Comparison of ENCODE assay signal across 1 cellular context in the genomic region with DNA sequence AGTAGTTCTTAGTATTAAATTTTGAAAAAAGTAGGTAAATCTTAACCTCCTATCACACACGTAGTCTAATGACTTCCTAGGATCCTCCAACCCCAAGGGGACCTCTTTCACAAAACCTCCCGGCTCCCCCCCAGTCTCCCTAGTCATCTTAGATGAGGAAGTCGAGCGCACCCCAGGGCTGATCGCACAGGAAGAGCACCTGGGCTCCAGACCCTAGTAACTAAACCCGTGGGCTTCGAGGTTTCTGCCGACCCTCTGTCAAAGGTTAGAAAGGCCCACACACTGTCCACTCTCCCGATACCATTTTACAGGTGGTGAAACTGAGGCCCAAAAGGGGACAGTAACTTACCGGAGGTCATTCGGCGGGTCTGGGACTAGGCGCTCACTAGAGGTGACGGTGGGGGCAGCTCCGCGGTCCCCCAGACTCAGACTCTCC.
TF ChIP-seq lines count a peak whose summit lies in the region.

No MANE protein-coding gene starts in this region.

TF ChIP-seq in K562, 482 proteins besides CTCF, POLR2A, EP300 and RAD21 (continued from another document and continues in another):
- TF ChIP-seq MAFG (tag; conservative IDR thresholded peaks at IDR 0.05) (no peak), ZNF644 (tag; IDR thresholded peaks at IDR 0.05; ENCODE audit: low read depth) (no peak), CBX8 (IDR thresholded peaks at IDR 0.05; ENCODE audit: borderline replicate concordance, extremely low read depth, low read depth, low read length, poor library complexity, severe bottlenecking) (no peak), CBFA2T3 (IDR thresholded peaks at IDR 0.05) (no peak), ZNF431 (CRISPR knock-in tag; IDR thresholded peaks at IDR 0.05) (no peak), ZNF445 (CRISPR knock-in tag; IDR thresholded peaks at IDR 0.05; ENCODE audit: low read depth) (no peak), PURB (CRISPR knock-in tag; IDR thresholded peaks at IDR 0.05; ENCODE audit: low read depth) (no peak), NFATC3 (IDR thresholded peaks at IDR 0.05) (no peak), ZNF561 (CRISPR knock-in tag; conservative IDR thresholded peaks at IDR 0.05) (no peak), LARP7 (IDR thresholded peaks at IDR 0.05) (no peak), FOXK2 (conservative IDR thresholded peaks at IDR 0.05 in 1 of 2, IDR thresholded peaks at IDR 0.05 in 1 of 2; ENCODE audit: low read depth in 2 of 2) (no peak), RBM39 (optimal IDR thresholded peaks at IDR 0.05; ENCODE audit: low read depth, low read length) (no peak), NFE2L1 (tag; IDR thresholded peaks at IDR 0.05; ENCODE audit: borderline replicate concordance, low read depth) (no peak), ELF1 (tag; IDR thresholded peaks at IDR 0.05) (0 out of 2 replicates have a peak, but pooled peaks have one; percentile 37), NCOA4 (IDR thresholded peaks at IDR 0.05; ENCODE audit: partially characterized antibody) (no peak), ASH1L (IDR thresholded peaks at IDR 0.05; ENCODE audit: borderline replicate concordance, low read depth, partially characterized antibody) (no peak), TEAD2 (tag; IDR thresholded peaks at IDR 0.05) (no peak), SRSF3 (IDR thresholded peaks at IDR 0.05; ENCODE audit: insufficient read depth, low read length) (no peak), ZNF668 (CRISPR knock-in tag; IDR thresholded peaks at IDR 0.05) (no peak), EGR1 (conservative IDR thresholded peaks at IDR 0.05) (no peak), TCF7 (IDR thresholded peaks at IDR 0.05; ENCODE audit: borderline replicate concordance) (no peak), ESRRA (IDR thresholded peaks at IDR 0.05; ENCODE audit: borderline replicate concordance, low read depth) (peak; percentile 64; the same call in 1 of the 2 replicates), TAF7 (tag; IDR thresholded peaks at IDR 0.05) (peak; percentile 59), SIN3B (IDR thresholded peaks at IDR 0.05; ENCODE audit: low read depth) (no peak), COPS2 (conservative IDR thresholded peaks at IDR 0.05) (no peak)
- TF ChIP-seq, protein P1, sequence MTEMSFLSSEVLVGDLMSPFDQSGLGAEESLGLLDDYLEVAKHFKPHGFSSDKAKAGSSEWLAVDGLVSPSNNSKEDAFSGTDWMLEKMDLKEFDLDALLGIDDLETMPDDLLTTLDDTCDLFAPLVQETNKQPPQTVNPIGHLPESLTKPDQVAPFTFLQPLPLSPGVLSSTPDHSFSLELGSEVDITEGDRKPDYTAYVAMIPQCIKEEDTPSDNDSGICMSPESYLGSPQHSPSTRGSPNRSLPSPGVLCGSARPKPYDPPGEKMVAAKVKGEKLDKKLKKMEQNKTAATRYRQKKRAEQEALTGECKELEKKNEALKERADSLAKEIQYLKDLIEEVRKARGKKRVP (CRISPR knock-in tag; IDR thresholded peaks at IDR 0.05) = no peak
- TF ChIP-seq, protein P2, sequence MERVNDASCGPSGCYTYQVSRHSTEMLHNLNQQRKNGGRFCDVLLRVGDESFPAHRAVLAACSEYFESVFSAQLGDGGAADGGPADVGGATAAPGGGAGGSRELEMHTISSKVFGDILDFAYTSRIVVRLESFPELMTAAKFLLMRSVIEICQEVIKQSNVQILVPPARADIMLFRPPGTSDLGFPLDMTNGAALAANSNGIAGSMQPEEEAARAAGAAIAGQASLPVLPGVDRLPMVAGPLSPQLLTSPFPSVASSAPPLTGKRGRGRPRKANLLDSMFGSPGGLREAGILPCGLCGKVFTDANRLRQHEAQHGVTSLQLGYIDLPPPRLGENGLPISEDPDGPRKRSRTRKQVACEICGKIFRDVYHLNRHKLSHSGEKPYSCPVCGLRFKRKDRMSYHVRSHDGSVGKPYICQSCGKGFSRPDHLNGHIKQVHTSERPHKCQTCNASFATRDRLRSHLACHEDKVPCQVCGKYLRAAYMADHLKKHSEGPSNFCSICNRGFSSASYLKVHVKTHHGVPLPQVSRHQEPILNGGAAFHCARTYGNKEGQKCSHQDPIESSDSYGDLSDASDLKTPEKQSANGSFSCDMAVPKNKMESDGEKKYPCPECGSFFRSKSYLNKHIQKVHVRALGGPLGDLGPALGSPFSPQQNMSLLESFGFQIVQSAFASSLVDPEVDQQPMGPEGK (CRISPR knock-in tag; IDR thresholded peaks at IDR 0.05; ENCODE audit: borderline replicate concordance) = no peak
- TF ChIP-seq, protein P3, sequence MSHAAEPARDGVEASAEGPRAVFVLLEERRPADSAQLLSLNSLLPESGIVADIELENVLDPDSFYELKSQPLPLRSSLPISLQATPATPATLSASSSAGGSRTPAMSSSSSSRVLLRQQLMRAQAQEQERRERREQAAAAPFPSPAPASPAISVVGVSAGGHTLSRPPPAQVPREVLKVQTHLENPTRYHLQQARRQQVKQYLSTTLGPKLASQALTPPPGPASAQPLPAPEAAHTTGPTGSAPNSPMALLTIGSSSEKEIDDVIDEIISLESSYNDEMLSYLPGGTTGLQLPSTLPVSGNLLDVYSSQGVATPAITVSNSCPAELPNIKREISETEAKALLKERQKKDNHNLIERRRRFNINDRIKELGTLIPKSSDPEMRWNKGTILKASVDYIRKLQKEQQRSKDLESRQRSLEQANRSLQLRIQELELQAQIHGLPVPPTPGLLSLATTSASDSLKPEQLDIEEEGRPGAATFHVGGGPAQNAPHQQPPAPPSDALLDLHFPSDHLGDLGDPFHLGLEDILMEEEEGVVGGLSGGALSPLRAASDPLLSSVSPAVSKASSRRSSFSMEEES (CRISPR knock-in tag; IDR thresholded peaks at IDR 0.05) = no peak
- TF ChIP-seq, protein P4, sequence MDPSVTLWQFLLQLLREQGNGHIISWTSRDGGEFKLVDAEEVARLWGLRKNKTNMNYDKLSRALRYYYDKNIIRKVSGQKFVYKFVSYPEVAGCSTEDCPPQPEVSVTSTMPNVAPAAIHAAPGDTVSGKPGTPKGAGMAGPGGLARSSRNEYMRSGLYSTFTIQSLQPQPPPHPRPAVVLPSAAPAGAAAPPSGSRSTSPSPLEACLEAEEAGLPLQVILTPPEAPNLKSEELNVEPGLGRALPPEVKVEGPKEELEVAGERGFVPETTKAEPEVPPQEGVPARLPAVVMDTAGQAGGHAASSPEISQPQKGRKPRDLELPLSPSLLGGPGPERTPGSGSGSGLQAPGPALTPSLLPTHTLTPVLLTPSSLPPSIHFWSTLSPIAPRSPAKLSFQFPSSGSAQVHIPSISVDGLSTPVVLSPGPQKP (CRISPR knock-in tag; IDR thresholded peaks at IDR 0.05) = no peak
- TF ChIP-seq, protein P5, sequence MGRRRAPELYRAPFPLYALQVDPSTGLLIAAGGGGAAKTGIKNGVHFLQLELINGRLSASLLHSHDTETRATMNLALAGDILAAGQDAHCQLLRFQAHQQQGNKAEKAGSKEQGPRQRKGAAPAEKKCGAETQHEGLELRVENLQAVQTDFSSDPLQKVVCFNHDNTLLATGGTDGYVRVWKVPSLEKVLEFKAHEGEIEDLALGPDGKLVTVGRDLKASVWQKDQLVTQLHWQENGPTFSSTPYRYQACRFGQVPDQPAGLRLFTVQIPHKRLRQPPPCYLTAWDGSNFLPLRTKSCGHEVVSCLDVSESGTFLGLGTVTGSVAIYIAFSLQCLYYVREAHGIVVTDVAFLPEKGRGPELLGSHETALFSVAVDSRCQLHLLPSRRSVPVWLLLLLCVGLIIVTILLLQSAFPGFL (CRISPR knock-in tag; IDR thresholded peaks at IDR 0.05) = no peak
- TF ChIP-seq, protein P6, sequence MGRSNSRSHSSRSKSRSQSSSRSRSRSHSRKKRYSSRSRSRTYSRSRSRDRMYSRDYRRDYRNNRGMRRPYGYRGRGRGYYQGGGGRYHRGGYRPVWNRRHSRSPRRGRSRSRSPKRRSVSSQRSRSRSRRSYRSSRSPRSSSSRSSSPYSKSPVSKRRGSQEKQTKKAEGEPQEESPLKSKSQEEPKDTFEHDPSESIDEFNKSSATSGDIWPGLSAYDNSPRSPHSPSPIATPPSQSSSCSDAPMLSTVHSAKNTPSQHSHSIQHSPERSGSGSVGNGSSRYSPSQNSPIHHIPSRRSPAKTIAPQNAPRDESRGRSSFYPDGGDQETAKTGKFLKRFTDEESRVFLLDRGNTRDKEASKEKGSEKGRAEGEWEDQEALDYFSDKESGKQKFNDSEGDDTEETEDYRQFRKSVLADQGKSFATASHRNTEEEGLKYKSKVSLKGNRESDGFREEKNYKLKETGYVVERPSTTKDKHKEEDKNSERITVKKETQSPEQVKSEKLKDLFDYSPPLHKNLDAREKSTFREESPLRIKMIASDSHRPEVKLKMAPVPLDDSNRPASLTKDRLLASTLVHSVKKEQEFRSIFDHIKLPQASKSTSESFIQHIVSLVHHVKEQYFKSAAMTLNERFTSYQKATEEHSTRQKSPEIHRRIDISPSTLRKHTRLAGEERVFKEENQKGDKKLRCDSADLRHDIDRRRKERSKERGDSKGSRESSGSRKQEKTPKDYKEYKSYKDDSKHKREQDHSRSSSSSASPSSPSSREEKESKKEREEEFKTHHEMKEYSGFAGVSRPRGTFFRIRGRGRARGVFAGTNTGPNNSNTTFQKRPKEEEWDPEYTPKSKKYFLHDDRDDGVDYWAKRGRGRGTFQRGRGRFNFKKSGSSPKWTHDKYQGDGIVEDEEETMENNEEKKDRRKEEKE (IDR thresholded peaks at IDR 0.05; ENCODE audit: borderline replicate concordance in 1 of 2, control insufficient read depth in 1 of 2, low read depth in 2 of 2, low read length in 1 of 2) = no peak
- TF ChIP-seq, protein P7, sequence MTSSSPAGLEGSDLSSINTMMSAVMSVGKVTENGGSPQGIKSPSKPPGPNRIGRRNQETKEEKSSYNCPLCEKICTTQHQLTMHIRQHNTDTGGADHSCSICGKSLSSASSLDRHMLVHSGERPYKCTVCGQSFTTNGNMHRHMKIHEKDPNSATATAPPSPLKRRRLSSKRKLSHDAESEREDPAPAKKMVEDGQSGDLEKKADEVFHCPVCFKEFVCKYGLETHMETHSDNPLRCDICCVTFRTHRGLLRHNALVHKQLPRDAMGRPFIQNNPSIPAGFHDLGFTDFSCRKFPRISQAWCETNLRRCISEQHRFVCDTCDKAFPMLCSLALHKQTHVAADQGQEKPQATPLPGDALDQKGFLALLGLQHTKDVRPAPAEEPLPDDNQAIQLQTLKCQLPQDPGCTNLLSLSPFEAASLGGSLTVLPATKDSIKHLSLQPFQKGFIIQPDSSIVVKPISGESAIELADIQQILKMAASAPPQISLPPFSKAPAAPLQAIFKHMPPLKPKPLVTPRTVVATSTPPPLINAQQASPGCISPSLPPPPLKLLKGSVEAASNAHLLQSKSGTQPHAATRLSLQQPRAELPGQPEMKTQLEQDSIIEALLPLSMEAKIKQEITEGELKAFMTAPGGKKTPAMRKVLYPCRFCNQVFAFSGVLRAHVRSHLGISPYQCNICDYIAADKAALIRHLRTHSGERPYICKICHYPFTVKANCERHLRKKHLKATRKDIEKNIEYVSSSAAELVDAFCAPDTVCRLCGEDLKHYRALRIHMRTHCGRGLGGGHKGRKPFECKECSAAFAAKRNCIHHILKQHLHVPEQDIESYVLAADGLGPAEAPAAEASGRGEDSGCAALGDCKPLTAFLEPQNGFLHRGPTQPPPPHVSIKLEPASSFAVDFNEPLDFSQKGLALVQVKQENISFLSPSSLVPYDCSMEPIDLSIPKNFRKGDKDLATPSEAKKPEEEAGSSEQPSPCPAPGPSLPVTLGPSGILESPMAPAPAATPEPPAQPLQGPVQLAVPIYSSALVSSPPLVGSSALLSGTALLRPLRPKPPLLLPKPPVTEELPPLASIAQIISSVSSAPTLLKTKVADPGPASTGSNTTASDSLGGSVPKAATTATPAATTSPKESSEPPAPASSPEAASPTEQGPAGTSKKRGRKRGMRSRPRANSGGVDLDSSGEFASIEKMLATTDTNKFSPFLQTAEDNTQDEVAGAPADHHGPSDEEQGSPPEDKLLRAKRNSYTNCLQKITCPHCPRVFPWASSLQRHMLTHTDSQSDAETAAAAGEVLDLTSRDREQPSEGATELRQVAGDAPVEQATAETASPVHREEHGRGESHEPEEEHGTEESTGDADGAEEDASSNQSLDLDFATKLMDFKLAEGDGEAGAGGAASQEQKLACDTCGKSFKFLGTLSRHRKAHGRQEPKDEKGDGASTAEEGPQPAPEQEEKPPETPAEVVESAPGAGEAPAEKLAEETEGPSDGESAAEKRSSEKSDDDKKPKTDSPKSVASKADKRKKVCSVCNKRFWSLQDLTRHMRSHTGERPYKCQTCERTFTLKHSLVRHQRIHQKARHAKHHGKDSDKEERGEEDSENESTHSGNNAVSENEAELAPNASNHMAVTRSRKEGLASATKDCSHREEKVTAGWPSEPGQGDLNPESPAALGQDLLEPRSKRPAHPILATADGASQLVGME (CRISPR knock-in tag; IDR thresholded peaks at IDR 0.05) = no peak
- TF ChIP-seq, protein P8, sequence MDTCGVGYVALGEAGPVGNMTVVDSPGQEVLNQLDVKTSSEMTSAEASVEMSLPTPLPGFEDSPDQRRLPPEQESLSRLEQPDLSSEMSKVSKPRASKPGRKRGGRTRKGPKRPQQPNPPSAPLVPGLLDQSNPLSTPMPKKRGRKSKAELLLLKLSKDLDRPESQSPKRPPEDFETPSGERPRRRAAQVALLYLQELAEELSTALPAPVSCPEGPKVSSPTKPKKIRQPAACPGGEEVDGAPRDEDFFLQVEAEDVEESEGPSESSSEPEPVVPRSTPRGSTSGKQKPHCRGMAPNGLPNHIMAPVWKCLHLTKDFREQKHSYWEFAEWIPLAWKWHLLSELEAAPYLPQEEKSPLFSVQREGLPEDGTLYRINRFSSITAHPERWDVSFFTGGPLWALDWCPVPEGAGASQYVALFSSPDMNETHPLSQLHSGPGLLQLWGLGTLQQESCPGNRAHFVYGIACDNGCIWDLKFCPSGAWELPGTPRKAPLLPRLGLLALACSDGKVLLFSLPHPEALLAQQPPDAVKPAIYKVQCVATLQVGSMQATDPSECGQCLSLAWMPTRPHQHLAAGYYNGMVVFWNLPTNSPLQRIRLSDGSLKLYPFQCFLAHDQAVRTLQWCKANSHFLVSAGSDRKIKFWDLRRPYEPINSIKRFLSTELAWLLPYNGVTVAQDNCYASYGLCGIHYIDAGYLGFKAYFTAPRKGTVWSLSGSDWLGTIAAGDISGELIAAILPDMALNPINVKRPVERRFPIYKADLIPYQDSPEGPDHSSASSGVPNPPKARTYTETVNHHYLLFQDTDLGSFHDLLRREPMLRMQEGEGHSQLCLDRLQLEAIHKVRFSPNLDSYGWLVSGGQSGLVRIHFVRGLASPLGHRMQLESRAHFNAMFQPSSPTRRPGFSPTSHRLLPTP (IDR thresholded peaks at IDR 0.05; ENCODE audit: borderline replicate concordance, extremely low read depth, insufficient read length) = no peak
- TF ChIP-seq, protein P9, sequence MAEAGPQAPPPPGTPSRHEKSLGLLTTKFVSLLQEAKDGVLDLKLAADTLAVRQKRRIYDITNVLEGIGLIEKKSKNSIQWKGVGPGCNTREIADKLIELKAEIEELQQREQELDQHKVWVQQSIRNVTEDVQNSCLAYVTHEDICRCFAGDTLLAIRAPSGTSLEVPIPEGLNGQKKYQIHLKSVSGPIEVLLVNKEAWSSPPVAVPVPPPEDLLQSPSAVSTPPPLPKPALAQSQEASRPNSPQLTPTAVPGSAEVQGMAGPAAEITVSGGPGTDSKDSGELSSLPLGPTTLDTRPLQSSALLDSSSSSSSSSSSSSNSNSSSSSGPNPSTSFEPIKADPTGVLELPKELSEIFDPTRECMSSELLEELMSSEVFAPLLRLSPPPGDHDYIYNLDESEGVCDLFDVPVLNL (CRISPR knock-in tag; IDR thresholded peaks at IDR 0.05; ENCODE audit: low read depth) = no peak
- TF ChIP-seq, protein P10, sequence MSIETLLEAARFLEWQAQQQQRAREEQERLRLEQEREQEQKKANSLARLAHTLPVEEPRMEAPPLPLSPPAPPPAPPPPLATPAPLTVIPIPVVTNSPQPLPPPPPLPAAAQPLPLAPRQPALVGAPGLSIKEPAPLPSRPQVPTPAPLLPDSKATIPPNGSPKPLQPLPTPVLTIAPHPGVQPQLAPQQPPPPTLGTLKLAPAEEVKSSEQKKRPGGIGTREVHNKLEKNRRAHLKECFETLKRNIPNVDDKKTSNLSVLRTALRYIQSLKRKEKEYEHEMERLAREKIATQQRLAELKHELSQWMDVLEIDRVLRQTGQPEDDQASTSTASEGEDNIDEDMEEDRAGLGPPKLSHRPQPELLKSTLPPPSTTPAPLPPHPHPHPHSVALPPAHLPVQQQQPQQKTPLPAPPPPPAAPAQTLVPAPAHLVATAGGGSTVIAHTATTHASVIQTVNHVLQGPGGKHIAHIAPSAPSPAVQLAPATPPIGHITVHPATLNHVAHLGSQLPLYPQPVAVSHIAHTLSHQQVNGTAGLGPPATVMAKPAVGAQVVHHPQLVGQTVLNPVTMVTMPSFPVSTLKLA (conservative IDR thresholded peaks at IDR 0.05) = no peak
